2 cellular contexts compared by ENCODE assay signal in the genomic region with DNA sequence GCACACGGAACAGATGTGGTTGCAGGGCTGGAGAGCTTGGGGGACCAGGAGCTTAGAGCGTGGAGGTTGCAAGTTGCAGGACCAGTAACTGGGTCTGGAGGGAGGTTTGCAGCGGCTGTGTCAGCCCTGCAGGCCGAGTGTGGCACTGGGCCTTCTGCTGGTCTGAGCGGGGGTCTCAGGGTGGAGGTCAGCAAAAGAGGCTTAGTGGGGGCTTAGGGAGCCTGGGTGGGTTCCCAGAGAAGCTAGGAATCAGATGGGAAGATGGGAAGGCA.
TF ChIP-seq lines count a peak whose summit lies in the region.

No MANE protein-coding gene starts in this region.

TF ChIP-seq in HCT116, 20 proteins besides CTCF, POLR2A, EP300 and RAD21:
- TF ChIP-seq EGR1 (IDR thresholded peaks at IDR 0.05; ENCODE audit: low read depth), result no peak
- TF ChIP-seq REST (IDR thresholded peaks at IDR 0.05; ENCODE audit: low read depth), result no peak
- no peak for TF ChIP-seq YY1 (IDR thresholded peaks at IDR 0.05; ENCODE audit: extremely low read depth, insufficient replicate concordance, low read depth, low read length)
- TF ChIP-seq JUND (IDR thresholded peaks at IDR 0.05), result no peak
- no peak for TF ChIP-seq ZNF274 (IDR thresholded peaks at IDR 0.05; ENCODE audit: low read depth, low read length)
- no peak for TF ChIP-seq EZH2phosphoT487 (IDR thresholded peaks at IDR 0.05; ENCODE audit: borderline replicate concordance)
- no peak for TF ChIP-seq SP1 (IDR thresholded peaks at IDR 0.05; ENCODE audit: low read depth)
- no peak for TF ChIP-seq SRF (IDR thresholded peaks at IDR 0.05; ENCODE audit: low read depth)
- no peak for TF ChIP-seq FOSL1 (IDR thresholded peaks at IDR 0.05; ENCODE audit: low read depth)
- no peak for TF ChIP-seq ELF1 (IDR thresholded peaks at IDR 0.05; ENCODE audit: borderline replicate concordance, low read depth)
- TF ChIP-seq EZH2 (IDR thresholded peaks at IDR 0.05), result no peak
- TF ChIP-seq TCF7L2 (IDR thresholded peaks at IDR 0.05; ENCODE audit: borderline replicate concordance, extremely low read depth, insufficient read depth, insufficient read length), result no peak
- no peak for TF ChIP-seq CBX3 (IDR thresholded peaks at IDR 0.05; ENCODE audit: low read depth)
- TF ChIP-seq, protein P1, sequence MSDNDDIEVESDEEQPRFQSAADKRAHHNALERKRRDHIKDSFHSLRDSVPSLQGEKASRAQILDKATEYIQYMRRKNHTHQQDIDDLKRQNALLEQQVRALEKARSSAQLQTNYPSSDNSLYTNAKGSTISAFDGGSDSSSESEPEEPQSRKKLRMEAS (IDR thresholded peaks at IDR 0.05), result no peak
TF ChIP-seq in HCT116: peak in this region for 0.

TF ChIP-seq in SK-N-SH, 30 proteins besides CTCF, POLR2A, EP300 and RAD21:
- TF ChIP-seq ELF1 (IDR thresholded peaks at IDR 0.05) (no peak), SIN3A (IDR thresholded peaks at IDR 0.05; ENCODE audit: borderline replicate concordance, low read depth, low read length) (no peak), RFX5 (IDR thresholded peaks at IDR 0.05; ENCODE audit: low read length) (no peak), NFIC (IDR thresholded peaks at IDR 0.05; ENCODE audit: borderline replicate concordance) (no peak), RCOR1 (IDR thresholded peaks at IDR 0.05; ENCODE audit: low read length) (no peak), TEAD4 (IDR thresholded peaks at IDR 0.05; ENCODE audit: borderline replicate concordance, insufficient read depth) (no peak), FOXJ3 (CRISPR knock-in tag; IDR thresholded peaks at IDR 0.05) (no peak), MXI1 (IDR thresholded peaks at IDR 0.05; ENCODE audit: low read depth, low read length) (no peak), EZH2phosphoT487 (IDR thresholded peaks at IDR 0.05; ENCODE audit: borderline replicate concordance, low read depth) (no peak), TCF12 (IDR thresholded peaks at IDR 0.05) (no peak), YY1 (IDR thresholded peaks at IDR 0.05; ENCODE audit: low read depth) (no peak), MEF2A (IDR thresholded peaks at IDR 0.05; ENCODE audit: borderline replicate concordance, low read depth) (no peak), CHD2 (IDR thresholded peaks at IDR 0.05; ENCODE audit: low read length, partially characterized antibody) (no peak), RXRA (IDR thresholded peaks at IDR 0.05; ENCODE audit: borderline replicate concordance, low read depth) (no peak), FOXM1 (IDR thresholded peaks at IDR 0.05; ENCODE audit: low read depth) (no peak), USF2 (IDR thresholded peaks at IDR 0.05; ENCODE audit: borderline replicate concordance, low read depth, low read length) (no peak)
- TF ChIP-seq, protein P1 (IDR thresholded peaks at IDR 0.05; ENCODE audit: low read depth), result no peak
- TF ChIP-seq, protein P2, sequence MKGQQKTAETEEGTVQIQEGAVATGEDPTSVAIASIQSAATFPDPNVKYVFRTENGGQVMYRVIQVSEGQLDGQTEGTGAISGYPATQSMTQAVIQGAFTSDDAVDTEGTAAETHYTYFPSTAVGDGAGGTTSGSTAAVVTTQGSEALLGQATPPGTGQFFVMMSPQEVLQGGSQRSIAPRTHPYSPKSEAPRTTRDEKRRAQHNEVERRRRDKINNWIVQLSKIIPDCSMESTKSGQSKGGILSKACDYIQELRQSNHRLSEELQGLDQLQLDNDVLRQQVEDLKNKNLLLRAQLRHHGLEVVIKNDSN (IDR thresholded peaks at IDR 0.05; ENCODE audit: borderline replicate concordance, low read depth), result no peak
- TF ChIP-seq, protein P3, sequence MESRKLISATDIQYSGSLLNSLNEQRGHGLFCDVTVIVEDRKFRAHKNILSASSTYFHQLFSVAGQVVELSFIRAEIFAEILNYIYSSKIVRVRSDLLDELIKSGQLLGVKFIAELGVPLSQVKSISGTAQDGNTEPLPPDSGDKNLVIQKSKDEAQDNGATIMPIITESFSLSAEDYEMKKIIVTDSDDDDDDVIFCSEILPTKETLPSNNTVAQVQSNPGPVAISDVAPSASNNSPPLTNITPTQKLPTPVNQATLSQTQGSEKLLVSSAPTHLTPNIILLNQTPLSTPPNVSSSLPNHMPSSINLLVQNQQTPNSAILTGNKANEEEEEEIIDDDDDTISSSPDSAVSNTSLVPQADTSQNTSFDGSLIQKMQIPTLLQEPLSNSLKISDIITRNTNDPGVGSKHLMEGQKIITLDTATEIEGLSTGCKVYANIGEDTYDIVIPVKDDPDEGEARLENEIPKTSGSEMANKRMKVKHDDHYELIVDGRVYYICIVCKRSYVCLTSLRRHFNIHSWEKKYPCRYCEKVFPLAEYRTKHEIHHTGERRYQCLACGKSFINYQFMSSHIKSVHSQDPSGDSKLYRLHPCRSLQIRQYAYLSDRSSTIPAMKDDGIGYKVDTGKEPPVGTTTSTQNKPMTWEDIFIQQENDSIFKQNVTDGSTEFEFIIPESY (IDR thresholded peaks at IDR 0.05; ENCODE audit: borderline replicate concordance, low read depth), result no peak
- TF ChIP-seq, protein P4, sequence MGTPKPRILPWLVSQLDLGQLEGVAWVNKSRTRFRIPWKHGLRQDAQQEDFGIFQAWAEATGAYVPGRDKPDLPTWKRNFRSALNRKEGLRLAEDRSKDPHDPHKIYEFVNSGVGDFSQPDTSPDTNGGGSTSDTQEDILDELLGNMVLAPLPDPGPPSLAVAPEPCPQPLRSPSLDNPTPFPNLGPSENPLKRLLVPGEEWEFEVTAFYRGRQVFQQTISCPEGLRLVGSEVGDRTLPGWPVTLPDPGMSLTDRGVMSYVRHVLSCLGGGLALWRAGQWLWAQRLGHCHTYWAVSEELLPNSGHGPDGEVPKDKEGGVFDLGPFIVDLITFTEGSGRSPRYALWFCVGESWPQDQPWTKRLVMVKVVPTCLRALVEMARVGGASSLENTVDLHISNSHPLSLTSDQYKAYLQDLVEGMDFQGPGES (IDR thresholded peaks at IDR 0.05; ENCODE audit: low read depth, low read length), result no peak
